ENCODE assay signal across 8 cellular contexts in the genomic region with DNA sequence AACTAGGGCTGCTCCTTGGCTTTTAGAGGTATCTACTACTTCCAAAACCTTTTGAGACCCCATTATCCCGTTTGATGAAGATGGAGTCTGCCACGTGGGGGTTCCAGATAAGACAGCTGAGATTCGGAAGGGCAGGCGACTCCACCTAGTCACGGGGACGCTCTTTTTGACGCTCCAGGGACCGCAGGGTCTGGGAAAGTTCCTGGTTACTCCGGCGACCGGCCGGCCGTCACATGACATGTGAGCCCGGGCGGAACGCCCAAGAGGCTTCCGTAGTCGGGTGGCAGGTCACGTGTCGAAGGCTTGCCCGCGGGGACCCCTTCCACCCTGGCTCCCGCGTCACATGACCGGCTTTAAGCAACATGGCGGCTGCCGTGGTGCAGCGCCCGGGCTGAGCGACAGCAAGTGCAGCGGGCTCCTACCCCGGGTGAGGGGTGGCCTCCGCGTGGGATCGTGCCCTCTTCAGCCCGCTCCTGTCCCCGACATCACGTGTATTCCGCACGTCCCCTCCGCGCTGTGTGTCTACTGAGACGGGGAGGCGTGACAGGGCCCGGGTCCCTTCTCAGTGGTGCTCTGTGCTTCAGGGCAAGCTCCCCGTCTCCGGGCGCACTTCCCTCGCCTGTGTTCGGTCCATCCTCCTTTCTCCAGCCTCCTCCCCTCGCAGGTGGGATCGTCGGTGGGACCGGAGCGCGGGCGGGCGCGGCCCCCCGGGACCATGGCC. TPM values are rescaled to one million over a fixed set of nuclear protein-coding genes. Genes with fewer than 3 reads are reported as not detected.
A peak's percentile ranks its signal among the peaks of the same experiment; 100 is the strongest.
DNase-seq lines count a peak whose midpoint lies in the region; ATAC-seq, FAIRE-seq and TF ChIP-seq lines count a peak whose summit lies in the region.

Gene SPNS1, plus strand, starts transcription at position 342 of the 721 bp plus-strand sequence. Its CDS starts 374 bp downstream, at position 716.

- WGBS in gastroesophageal sphincter (ENCODE audit: low coverage in 1 of 2), 2 donors, result no CpG with 5 or more reads among the region's 60 CpGs

- TF ChIP-seq EP300 in gastroesophageal sphincter (IDR thresholded peaks at IDR 0.05), result no peak

- peaks cover 34% of the 10 kb centered on the region for H3K4me1 Mint-ChIP-seq in activated naive CD4-positive, alpha-beta T cell treated with anti-CD3 and anti-CD28 coated beads for 36 hours (ENCODE audit: low read depth)

- peak; percentile 98 for DNase-seq in HEK293T (ENCODE audit: extremely low spot score)
- peak; percentile 96 for DNase-seq in NAMALWA (ENCODE audit: low spot score)
- DNase-seq in SK-N-DZ (ENCODE audit: low spot score), result peak; percentile 96
- peak; percentile 97 for DNase-seq in activated naive CD4-positive, alpha-beta T cell treated with anti-CD3 and anti-CD28 coated beads for 36 hours
- peak; percentile 85 to 100 (median 97) for DNase-seq in substantia nigra (lab: John Stamatoyannopoulos, UW)

- peak; percentile 95 for ATAC-seq in gastroesophageal sphincter

- H3K36me3 Mint-ChIP-seq in activated naive CD4-positive, alpha-beta T cell treated with anti-CD3 and anti-CD28 coated beads for 36 hours (ENCODE audit: low read depth), result peaks cover 3% of the 10 kb centered on the region

- H3K36me3 ChIP-seq in gastroesophageal sphincter (peaks cover 0 to 32% of the 10 kb centered on the region in 2 donors), neutrophil (no peaks in the 10 kb centered on the region)

- H3K27me3 ChIP-seq in gastroesophageal sphincter (no peaks in the 10 kb centered on the region), neutrophil (no peaks in the 10 kb centered on the region)

- H3K4me1 ChIP-seq in gastroesophageal sphincter (peaks cover 0 to 31% (median 18%) of the 10 kb centered on the region in 3 donors), neutrophil (ENCODE audit: control insufficient read depth in 1 of 2, insufficient read depth in 1 of 2, low read depth in 1 of 2, low read length in 1 of 2) (peaks cover 46 to 49% of the 10 kb centered on the region in 2 experiments)

- H3K4me3 Mint-ChIP-seq in activated naive CD4-positive, alpha-beta T cell treated with anti-CD3 and anti-CD28 coated beads for 36 hours, result peak within 1 kb of the TSS; percentile 97

- H3K9me3 Mint-ChIP-seq in activated naive CD4-positive, alpha-beta T cell treated with anti-CD3 and anti-CD28 coated beads for 36 hours, result no peaks in the 10 kb centered on the region

- POLR2A ChIA-PET in HEK293T (lab: Yijun Ruan, JAX), result interaction anchor here (1.0 to 1.9 kb wide), 5 partner anchors 8 to 129 kb away, joined by 3 to 19 read pairs (median 4); partner anchors contain the start of gene NFATC2IP

- no peaks in the 10 kb centered on the region for H3K27me3 Mint-ChIP-seq in activated naive CD4-positive, alpha-beta T cell treated with anti-CD3 and anti-CD28 coated beads for 36 hours (ENCODE audit: low read depth)

- H3K9me3 ChIP-seq in gastroesophageal sphincter, result no peaks in the 10 kb centered on the region
- H3K9me3 ChIP-seq in neutrophil, result no peaks in the 10 kb centered on the region

- H3K4me3 ChIP-seq in gastroesophageal sphincter (peak within 1 kb of the TSS; percentile 68 to 77), neutrophil (ENCODE audit: low read depth in 1 of 2, low read length in 1 of 2) (peak within 1 kb of the TSS; percentile 85 to 94)

- FAIRE-seq in G401.6 (lab: Jason Lieb, UNC), result peak; percentile 92

- H3K27ac ChIP-seq in gastroesophageal sphincter, result peak within 1 kb of the TSS; percentile 25 to 89 (median 88)
- H3K27ac ChIP-seq in neutrophil, result peak within 1 kb of the TSS; percentile 68
- H3K27ac ChIP-seq in substantia nigra (ENCODE audit: low read depth, low read length, poor library complexity, severe bottlenecking), result peak within 1 kb of the TSS; percentile 90

- TF ChIP-seq CTCF in gastroesophageal sphincter (IDR thresholded peaks at IDR 0.05), result no peak
- no peak for TF ChIP-seq CTCF in neutrophil (IDR thresholded peaks at IDR 0.05)

- intact Hi-C loops in activated naive CD4-positive, alpha-beta T cell treated with anti-CD3 and anti-CD28 coated beads for 36 hours (cut with micrococcal nuclease), result loop anchor here (1.0 kb wide), 3 partner anchors 11 to 34 kb away; partner anchors contain the start of genes LAT and NFATC2IP

- CTCF ChIA-PET in HEK293T (lab: Yijun Ruan, JAX), result interaction anchor here (0.7 to 0.8 kb wide), 2 partner anchors 21 to 29 kb away, joined by 3 to 8 read pairs; no protein-coding TSS in a partner anchor
- CTCF ChIA-PET in activated naive CD4-positive, alpha-beta T cell treated with anti-CD3 and anti-CD28 coated beads for 36 hours (lab: Charles Lee), result interaction anchor here (0.9 to 2.1 kb wide), 9 partner anchors 9 to 207 kb away, joined by 3 to 14 read pairs (median 3); partner anchors contain the start of gene LAT

- peak within 1 kb of the TSS; percentile 91 for H3K27ac Mint-ChIP-seq in activated naive CD4-positive, alpha-beta T cell treated with anti-CD3 and anti-CD28 coated beads for 36 hours

- peak; percentile 54 to 59 for TF ChIP-seq POLR2A in gastroesophageal sphincter (IDR thresholded peaks at IDR 0.05)

TF ChIP-seq in HEK293T, 16 proteins besides CTCF, POLR2A, EP300 and RAD21:
- TF ChIP-seq ELF4 (IDR thresholded peaks at IDR 0.05) (peak; percentile 68), L3MBTL2 (conservative IDR thresholded peaks at IDR 0.05) (peak; percentile 88), ZNF384 (IDR thresholded peaks at IDR 0.05) (no peak)
- TF ChIP-seq, protein P1, sequence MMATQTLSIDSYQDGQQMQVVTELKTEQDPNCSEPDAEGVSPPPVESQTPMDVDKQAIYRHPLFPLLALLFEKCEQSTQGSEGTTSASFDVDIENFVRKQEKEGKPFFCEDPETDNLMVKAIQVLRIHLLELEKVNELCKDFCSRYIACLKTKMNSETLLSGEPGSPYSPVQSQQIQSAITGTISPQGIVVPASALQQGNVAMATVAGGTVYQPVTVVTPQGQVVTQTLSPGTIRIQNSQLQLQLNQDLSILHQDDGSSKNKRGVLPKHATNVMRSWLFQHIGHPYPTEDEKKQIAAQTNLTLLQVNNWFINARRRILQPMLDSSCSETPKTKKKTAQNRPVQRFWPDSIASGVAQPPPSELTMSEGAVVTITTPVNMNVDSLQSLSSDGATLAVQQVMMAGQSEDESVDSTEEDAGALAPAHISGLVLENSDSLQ (IDR thresholded peaks at IDR 0.05), result peak; percentile 73

RNA-seq across cellular contexts. Expression of gene SPNS1, which starts in this region (rescaled TPM):
- 51.1 and 55.8 TPM in 2 replicates for polyA plus RNA-seq in SK-N-DZ (2014; cell fraction: cytosol; rRNA removed)
- 43.3 and 43.6 TPM in 2 replicates for polyA plus RNA-seq in SK-N-DZ (2014; cell fraction: nucleus; rRNA removed)
- total RNA-seq in activated naive CD4-positive, alpha-beta T cell treated with anti-CD3 and anti-CD28 coated beads for 36 hours, result 10 to 100 TPM; 10.3 to 10.5 TPM
- total RNA-seq in gastroesophageal sphincter, result 10 to 100 TPM; 17.6 to 25.6 (median 20.2) TPM

Comparison
In these comparisons a context has a peak if more than half of its experiments do, and no peak if none do; other contexts are left out.
1. Peak in every context shown above with its lines: DNase-seq, ATAC-seq, H3K4me3 ChIP-seq and H3K27ac ChIP-seq.